ENCODE assay signal across 12 cellular contexts in the genomic region with DNA sequence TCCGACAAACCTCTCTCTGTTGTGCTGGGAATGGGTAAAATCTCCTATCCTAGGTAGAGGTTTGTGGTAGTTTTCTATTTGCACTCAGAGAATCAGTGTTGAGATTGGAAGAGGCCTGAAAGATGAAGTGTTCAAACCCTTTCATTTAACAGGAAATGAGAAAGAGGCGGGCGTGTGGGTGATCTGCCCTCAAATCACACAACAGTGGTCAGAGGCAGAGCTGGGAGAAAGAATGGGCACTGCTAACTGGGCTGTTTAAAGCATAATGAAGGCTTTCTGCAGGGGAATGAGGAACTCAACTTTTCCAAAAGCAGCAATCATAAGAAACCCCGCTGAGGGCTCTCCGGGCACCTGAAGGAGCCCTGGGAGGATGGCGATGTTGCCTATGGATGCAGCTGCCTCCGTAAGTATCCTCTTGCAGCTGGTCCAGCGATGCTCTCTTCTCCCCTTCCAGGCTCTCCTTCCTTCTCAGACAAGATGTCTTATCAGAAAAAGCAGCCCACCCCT. TPM values are rescaled to one million over a fixed set of nuclear protein-coding genes. Genes with fewer than 3 reads are reported as not detected.
A peak's percentile ranks its signal among the peaks of the same experiment; 100 is the strongest.
DNase-seq lines count a peak whose midpoint lies in the region; ATAC-seq and TF ChIP-seq lines count a peak whose summit lies in the region.
"Had no signal": no experiment of that assay in that cellular context is flagged by ENCODE, and none has a peak within 500 bp of the region (broad histone marks: within the 10 kb centered on the region; RNA-seq: fewer than 3 reads in every experiment).

No MANE protein-coding gene starts in this region.

- H3K27me3 ChIP-seq in H9 (ENCODE audit: insufficient read depth, low read length) (peaks cover 26% of the 10 kb centered on the region; the same call in 1 of the 2 replicates), adrenal gland (peaks cover 39% of the 10 kb centered on the region)

- peaks cover 0 to 14% (median 11%) of the 10 kb centered on the region in 7 donors for H3K9me3 Mint-ChIP-seq in CD14-positive monocyte
- peaks cover 2 to 10% of the 10 kb centered on the region in 2 experiments; a peak in 3 of 5 replicates for H3K9me3 Mint-ChIP-seq in H9
- H3K9me3 Mint-ChIP-seq in activated naive CD4-positive, alpha-beta T cell treated with anti-CD3 and anti-CD28 coated beads, Interleukin-2, amount 10 ng/mL, durations not matched to agents 7 days and 5 days = no peaks in the 10 kb centered on the region
- peaks cover 0 to 6% (median 0%) of the 10 kb centered on the region in 7 donors for H3K9me3 Mint-ChIP-seq in naive B cell

- H3K4me1 ChIP-seq in H9 (ENCODE audit: insufficient read depth, low read length) = no peaks in the 10 kb centered on the region
- peaks cover 6 to 11% of the 10 kb centered on the region in 2 donors for H3K4me1 ChIP-seq in adrenal gland (replicated peaks in 1 of 2)

- no peak for DNase-seq in CD14-positive monocyte (ENCODE audit: low spot score)
- DNase-seq in H9 = no peak
- no peak for DNase-seq in activated naive CD4-positive, alpha-beta T cell treated with anti-CD3 and anti-CD28 coated beads, Interleukin-2, amount 10 ng/mL, durations not matched to agents 7 days and 5 days
- DNase-seq in naive B cell = peak; percentile 12
- no peak for DNase-seq in NCI-H2196 (lab: John Stamatoyannopoulos, UW; ENCODE audit: unreplicated experiment)
- no peak for DNase-seq in NCI-H187 treated with DMSO at 0.1 percent for 48 hours (lab: John Stamatoyannopoulos, UW)
- DNase-seq in adrenal gland = no peak
- DNase-seq: DMS79, NCI-H2029 had no signal

- H3K4me2 ChIP-seq in H9 (ENCODE audit: insufficient read depth, insufficient read length, low read length) = peak overlapping the region; percentile 28

- no peak overlapping the region for H2BK12ac ChIP-seq in H9 (ENCODE audit: insufficient read length, low read depth, low read length)

- no peak overlapping the region for H3K4ac ChIP-seq in H9 (ENCODE audit: low read depth, low read length)

- no peak overlapping the region for H4K8ac ChIP-seq in H9 (replicated peaks; ENCODE audit: insufficient read length, low read depth, low read length)

- ATAC-seq in naive B cell (ENCODE audit: low read depth in 2 of 2) (peak; percentile 5 to 32), GM21825 (IDR thresholded peaks at IDR 0.05; ENCODE audit: unreplicated experiment) (no peak)

- H3K4me3 Mint-ChIP-seq in CD14-positive monocyte (peak overlapping the region; percentile 57 to 84), H9 (peak overlapping the region; percentile 48 to 83), naive B cell (peak overlapping the region; percentile 72 to 95 (median 86))
- peak overlapping the region; percentile 4 for H3K4me3 Mint-ChIP-seq in activated naive CD4-positive, alpha-beta T cell treated with anti-CD3 and anti-CD28 coated beads, Interleukin-2, amount 10 ng/mL, durations not matched to agents 7 days and 5 days

- H3K27ac Mint-ChIP-seq in CD14-positive monocyte = peak overlapping the region in 1 of 7 donors; percentile 72
- no peak overlapping the region for H3K27ac Mint-ChIP-seq in H9
- no peak overlapping the region for H3K27ac Mint-ChIP-seq in activated naive CD4-positive, alpha-beta T cell treated with anti-CD3 and anti-CD28 coated beads, Interleukin-2, amount 10 ng/mL, durations not matched to agents 7 days and 5 days
- peak overlapping the region in 4 of 6 donors; percentile 1 to 66 (median 49) for H3K27ac Mint-ChIP-seq in naive B cell

- H3K27me3 Mint-ChIP-seq in CD14-positive monocyte (ENCODE audit: low read depth in 3 of 3) (peaks cover 48 to 81% (median 64%) of the 10 kb centered on the region in 3 donors), H9 (ENCODE audit: low read depth) (peaks cover 77% of the 10 kb centered on the region), naive B cell (peaks cover 0 to 58% (median 15%) of the 10 kb centered on the region in 3 donors)
- H3K27me3 Mint-ChIP-seq in activated naive CD4-positive, alpha-beta T cell treated with anti-CD3 and anti-CD28 coated beads, Interleukin-2, amount 10 ng/mL, durations not matched to agents 7 days and 5 days = peaks cover 73% of the 10 kb centered on the region

- H3K23me2 ChIP-seq in H9 (ENCODE audit: insufficient read length, low read depth, low read length, poor library complexity, severe bottlenecking) = no peaks in the 10 kb centered on the region

- no peak overlapping the region for H2BK20ac ChIP-seq in H9 (ENCODE audit: low read depth, low read length, poor library complexity, severe bottlenecking)

- H3K4me3 ChIP-seq in adrenal gland = peak overlapping the region in 1 of 4 donors; percentile 57

- no peak overlapping the region for H2BK5ac ChIP-seq in H9 (ENCODE audit: insufficient read length, low read length)

- H3T11ph ChIP-seq in H9 (ENCODE audit: low read length) = no peak overlapping the region

- no peak overlapping the region for H3K9ac ChIP-seq in H9 (ENCODE audit: extremely low read depth, insufficient read length, low read length)

- H3K14ac ChIP-seq in H9 (ENCODE audit: insufficient read depth, low read length) = no peak overlapping the region

- H3K36me3 Mint-ChIP-seq in CD14-positive monocyte (peaks cover 0 to 12% of the 10 kb centered on the region in 2 donors), H9 (ENCODE audit: insufficient read depth in 1 of 3, low read depth in 3 of 3) (peaks cover 0 to 3% (median 0%) of the 10 kb centered on the region in 3 experiments; a peak in 1 of 7 replicates), naive B cell (no peaks in the 10 kb centered on the region)
- peaks cover 2% of the 10 kb centered on the region for H3K36me3 Mint-ChIP-seq in activated naive CD4-positive, alpha-beta T cell treated with anti-CD3 and anti-CD28 coated beads, Interleukin-2, amount 10 ng/mL, durations not matched to agents 7 days and 5 days

- no peaks in the 10 kb centered on the region for H3K36me3 ChIP-seq in adrenal gland (replicated peaks in 1 of 2)
- H3K36me3 ChIP-seq: neutrophil had no signal

- no peak for TF ChIP-seq POLR2A in adrenal gland (IDR thresholded peaks at IDR 0.05)

- WGBS in H9 (ENCODE audit: extremely low coverage, insufficient read length, low lambda C conversion rate) = no CpG with 5 or more reads among the region's 8 CpGs
- WGBS in adrenal gland, 4 donors = 58 to 79% (median 68%) methylated on average over 4 to 8 of the region's 8 CpGs

- intact Hi-C loops in CD14-positive monocyte (cut with micrococcal nuclease) = no loop called here
- intact Hi-C loops in adrenal gland (cut with DNase I) = no loop called here

- no peak overlapping the region for H3K18ac ChIP-seq in H9 (ENCODE audit: insufficient read length, low read depth, low read length)

- TF ChIP-seq CTCF in CD14-positive monocyte (IDR thresholded peaks at IDR 0.05) (no peak), H9 (conservative IDR thresholded peaks at IDR 0.05) (no peak), adrenal gland (IDR thresholded peaks at IDR 0.05) (no peak)

- H4K91ac ChIP-seq in H9 (ENCODE audit: insufficient read length, low read depth, low read length) = no peak overlapping the region

- H3K56ac ChIP-seq in H9 (ENCODE audit: insufficient read length, low read depth, low read length) = no peak overlapping the region

- no peak overlapping the region for H2BK15ac ChIP-seq in H9 (ENCODE audit: low read depth, low read length)

- H3K79me2 ChIP-seq in H9 (ENCODE audit: insufficient read depth, low read length) = no peaks in the 10 kb centered on the region

- no peaks in the 10 kb centered on the region for H3K9me3 ChIP-seq in H9 (ENCODE audit: control insufficient read depth, low read depth, low read length)
- no peaks in the 10 kb centered on the region for H3K9me3 ChIP-seq in adrenal gland (replicated peaks in 1 of 3)
- H3K9me3 ChIP-seq: neutrophil had no signal

- no peaks in the 10 kb centered on the region for H3K79me1 ChIP-seq in H9 (ENCODE audit: insufficient read depth, low read depth, low read length, poor library complexity, severe bottlenecking)

- H3K23ac ChIP-seq in H9 (ENCODE audit: insufficient read length, low read depth, low read length) = no peak overlapping the region

- H3K27ac ChIP-seq in H9 (ENCODE audit: insufficient read length, low read depth, low read length) = no peak overlapping the region
- no peak overlapping the region for H3K27ac ChIP-seq in adrenal gland
- H3K27ac ChIP-seq: neutrophil had no signal

- H2AK5ac ChIP-seq in H9 (ENCODE audit: insufficient read length, low read length) = no peak overlapping the region

- peaks cover 19% of the 10 kb centered on the region for H3K4me1 Mint-ChIP-seq in CD14-positive monocyte
- H3K4me1 Mint-ChIP-seq in H9 = peaks cover 12 to 14% of the 10 kb centered on the region in 2 experiments
- H3K4me1 Mint-ChIP-seq in activated naive CD4-positive, alpha-beta T cell treated with anti-CD3 and anti-CD28 coated beads, Interleukin-2, amount 10 ng/mL, durations not matched to agents 7 days and 5 days = peaks cover 21% of the 10 kb centered on the region
- peaks cover 18 to 31% (median 24%) of the 10 kb centered on the region in 3 donors for H3K4me1 Mint-ChIP-seq in naive B cell

- CTCF ChIA-PET in activated naive CD4-positive, alpha-beta T cell treated with anti-CD3 and anti-CD28 coated beads, Interleukin-2, amount 10 ng/mL, durations not matched to agents 7 days and 5 days (lab: Charles Lee) = no interaction called here

- H4K20me1 ChIP-seq in H9 (ENCODE audit: control insufficient read depth, insufficient read depth, insufficient read length) = no peaks in the 10 kb centered on the region

- no peak overlapping the region for H4K5ac ChIP-seq in H9 (ENCODE audit: insufficient read length, low read depth, low read length)

- no peak overlapping the region for H2BK120ac ChIP-seq in H9 (ENCODE audit: low read depth, low read length, poor library complexity, severe bottlenecking)

- H2AFZ ChIP-seq in H9 (ENCODE audit: low read length) = no peak overlapping the region

RNA-seq across cellular contexts. Expression of gene LORICRIN, which starts 1.0 kb away (rescaled TPM):
- polyA plus RNA-seq in CD14-positive monocyte (not detected), naive B cell (ENCODE audit: low read depth in 6 of 6) (not detected), adrenal gland (not detected)
- total RNA-seq in H9 (2021) (not detected in 2 replicates), adrenal gland (not detected)
- total RNA-seq: esophagus mucosa had no signal

RNA-seq across cellular contexts. Expression of gene PRR9, which starts 43.1 kb away (rescaled TPM):
- polyA plus RNA-seq in CD14-positive monocyte (not detected), naive B cell (ENCODE audit: low read depth in 6 of 6) (not detected), adrenal gland (not detected)
- total RNA-seq in H9 (2021) (not detected in 2 replicates), adrenal gland (not detected)
- total RNA-seq: esophagus mucosa had no signal

RNA-seq across cellular contexts. Expression of gene PGLYRP3, which starts 52.2 kb away (rescaled TPM):
- not detected for polyA plus RNA-seq in CD14-positive monocyte
- not detected in 2 replicates for total RNA-seq in H9 (2021)
- polyA plus RNA-seq in naive B cell (ENCODE audit: low read depth in 6 of 6) = not detected
- total RNA-seq in adrenal gland = not detected
- not detected for polyA plus RNA-seq in adrenal gland

RNA-seq across cellular contexts. Expression of gene LELP1, which starts 57.3 kb away (rescaled TPM):
- not detected for polyA plus RNA-seq in CD14-positive monocyte
- not detected in 2 replicates for total RNA-seq in H9 (2021)
- polyA plus RNA-seq in naive B cell (ENCODE audit: low read depth in 6 of 6) = not detected
- total RNA-seq in adrenal gland = not detected
- polyA plus RNA-seq in adrenal gland = not detected
- total RNA-seq: esophagus mucosa had no signal

Comparison
In these comparisons a context has a peak if more than half of its experiments do, and no peak if none do; other contexts are left out.
1. H3K27ac Mint-ChIP-seq: peak in naive B cell (4 of 6); none in H9 (0 of 3) and activated naive CD4-positive, alpha-beta T cell treated with anti-CD3 and anti-CD28 coated beads, Interleukin-2, amount 10 ng/mL, durations not matched to agents 7 days and 5 days (single experiment).
2. H3K4me3 Mint-ChIP-seq: peak in every context shown above with its lines; median percentile 86 in naive B cell; 70 in CD14-positive monocyte; 66 in H9; 4 in activated naive CD4-positive, alpha-beta T cell treated with anti-CD3 and anti-CD28 coated beads, Interleukin-2, amount 10 ng/mL, durations not matched to agents 7 days and 5 days.